ENCODE assay signal across 19 cellular contexts in genomic region chr2:3598912-3599854, GRCh38. TPM values are rescaled to one million over a fixed set of nuclear protein-coding genes. Genes with fewer than 3 reads are reported as not detected.
DNase-seq lines count a peak whose midpoint lies in the region; ATAC-seq and TF ChIP-seq lines count a peak whose summit lies in the region.
"Had no signal": no experiment of that assay in that cellular context is flagged by ENCODE, and none has a peak within 500 bp of the region (broad histone marks: within the 10 kb centered on the region; RNA-seq: fewer than 3 reads in every experiment).

No MANE protein-coding gene starts in this region.

- H3K4me2 ChIP-seq in OCI-LY1 (ENCODE audit: low read length): peak overlapping the region; percentile 14; the same call in 1 of the 2 replicates
- H3K4me2 ChIP-seq: GM23338 had no signal

- H3K36me3 ChIP-seq in right atrium auricular region: no peaks in the 10 kb centered on the region
- H3K36me3 ChIP-seq in OCI-LY1 (ENCODE audit: insufficient read depth, low read length): no peaks in the 10 kb centered on the region
- no peaks in the 10 kb centered on the region for H3K36me3 ChIP-seq in gastroesophageal sphincter

- no peaks in the 10 kb centered on the region for H3K4me1 Mint-ChIP-seq in natural killer cell

- 77 to 78% methylated on average over 8 to 9 of the region's 22 CpGs for WGBS in gastroesophageal sphincter (ENCODE audit: low coverage in 1 of 2), 2 donors

- no peaks in the 10 kb centered on the region for H3K36me3 Mint-ChIP-seq in natural killer cell

- no peaks in the 10 kb centered on the region for H3K9me3 ChIP-seq in right atrium auricular region
- no peaks in the 10 kb centered on the region for H3K9me3 ChIP-seq in OCI-LY1 (ENCODE audit: low read length)
- H3K9me3 ChIP-seq in gastroesophageal sphincter: no peaks in the 10 kb centered on the region

- no peak overlapping the region for H3K27ac ChIP-seq in right atrium auricular region
- H3K27ac ChIP-seq in OCI-LY1 (ENCODE audit: low read depth, low read length, poor library complexity, severe bottlenecking): no peak overlapping the region
- no peak overlapping the region for H3K27ac ChIP-seq in gastroesophageal sphincter
- H3K27ac ChIP-seq: SK-N-MC had no signal

- H3K4me1 ChIP-seq in right atrium auricular region (peaks cover 0 to 6% of the 10 kb centered on the region in 2 donors), OCI-LY1 (ENCODE audit: insufficient read depth, low read length, severe bottlenecking) (peaks cover 16% of the 10 kb centered on the region), gastroesophageal sphincter (peaks cover 0 to 9% (median 0%) of the 10 kb centered on the region in 3 donors)

- H3K4me3 ChIP-seq in right atrium auricular region (no peak overlapping the region), OCI-LY1 (ENCODE audit: low read depth, low read length, poor library complexity, severe bottlenecking) (no peak overlapping the region), gastroesophageal sphincter (no peak overlapping the region)
- H3K4me3 ChIP-seq: GM23338, SK-N-MC had no signal

- DNase-seq in right atrium auricular region (ENCODE audit: low spot score): peak; percentile 59
- no peak for DNase-seq in Right ventricle myocardium inferior (ENCODE audit: missing footprints)
- peak; percentile 32 for DNase-seq in posterior vena cava (ENCODE audit: low spot score)
- no peak for DNase-seq in natural killer cell
- DNase-seq: DMS 273 treated with DMSO at 0.1 percent for 48 hours; NCI-H1048; NCI-H146; NCI-H2107; NCI-H226; NCI-H526; NK-92 treated with Interleukin-12 subunit alpha and Interleukin-12 subunit beta, amount 100 ng/mL, for 24 hours had no signal

- no peak for TF ChIP-seq EP300 in gastroesophageal sphincter (IDR thresholded peaks at IDR 0.05)

- H4K20me1 ChIP-seq in OCI-LY1 (ENCODE audit: insufficient read depth, low read length): no peaks in the 10 kb centered on the region

- TF ChIP-seq CTCF in right atrium auricular region (IDR thresholded peaks at IDR 0.05): no peak
- TF ChIP-seq CTCF in OCI-LY1 (IDR thresholded peaks at IDR 0.05; ENCODE audit: low read length): no peak
- no peak for TF ChIP-seq CTCF in gastroesophageal sphincter (IDR thresholded peaks at IDR 0.05)
- no peak for TF ChIP-seq CTCF in natural killer cell (IDR thresholded peaks at IDR 0.05)

- TF ChIP-seq POLR2A in gastroesophageal sphincter (IDR thresholded peaks at IDR 0.05): no peak

- H3K27ac Mint-ChIP-seq in natural killer cell: no peak overlapping the region
- H3K27ac Mint-ChIP-seq: GM23338 had no signal

- H2AFZ ChIP-seq in OCI-LY1 (ENCODE audit: low read length): no peak overlapping the region
- H2AFZ ChIP-seq: GM23338 had no signal

- no peak for ATAC-seq in Right ventricle myocardium inferior
- ATAC-seq in gastroesophageal sphincter: peak; percentile 15
- no peak for ATAC-seq in natural killer cell
- ATAC-seq in HG03565 (IDR thresholded peaks at IDR 0.05; ENCODE audit: unreplicated experiment): no peak
- ATAC-seq in HG03039 (IDR thresholded peaks at IDR 0.05; ENCODE audit: unreplicated experiment): no peak
- ATAC-seq: GM23338 had no signal

- no peaks in the 10 kb centered on the region for H3K9me3 Mint-ChIP-seq in natural killer cell
- H3K9me3 Mint-ChIP-seq: GM23338 had no signal

- H3K9me2 ChIP-seq in OCI-LY1 (ENCODE audit: low read depth, low read length): no peaks in the 10 kb centered on the region

- no peaks in the 10 kb centered on the region for H3K27me3 ChIP-seq in right atrium auricular region
- H3K27me3 ChIP-seq in OCI-LY1 (ENCODE audit: insufficient read depth, low read length): peaks cover 15% of the 10 kb centered on the region
- peaks cover 5% of the 10 kb centered on the region for H3K27me3 ChIP-seq in gastroesophageal sphincter

- H3K79me2 ChIP-seq in OCI-LY1 (ENCODE audit: insufficient read depth, low read length): no peaks in the 10 kb centered on the region

- H3K27me3 Mint-ChIP-seq in natural killer cell (ENCODE audit: low read depth in 2 of 2): peaks cover 0 to 3% of the 10 kb centered on the region in 2 donors

- no peaks in the 10 kb centered on the region for H3F3A ChIP-seq in OCI-LY1 (ENCODE audit: insufficient read depth, low read length)

- intact Hi-C loops in Right ventricle myocardium inferior (cut with DNase I): no loop called here
- intact Hi-C loops in posterior vena cava (cut with DNase I): no loop called here
- intact Hi-C loops in natural killer cell (cut with micrococcal nuclease): no loop called here

- no peak overlapping the region for H3K9ac ChIP-seq in OCI-LY1 (ENCODE audit: low read length)

- no peak overlapping the region for H3K4me3 Mint-ChIP-seq in natural killer cell
- H3K4me3 Mint-ChIP-seq: GM23338 had no signal

RNA-seq across cellular contexts. Expression of gene COLEC11, which starts 4.3 kb away (rescaled TPM):
- 10 to 100 TPM; 27.8 to 56.6 TPM for total RNA-seq in right atrium auricular region
- 1.9 TPM for total RNA-seq in Right ventricle myocardium inferior
- total RNA-seq in gastroesophageal sphincter: 1 to 10 TPM in 3 of 4 donors, under 1 TPM in 1; 0.57 to 5.0 (median 3.1) TPM
- total RNA-seq in posterior vena cava: 1 to 10 TPM in 1 of 2 donors, under 1 TPM in 1; 0.71 to 3.8 TPM
- total RNA-seq in natural killer cell: under 1 TPM in 1 of 3 donors, not detected in 2; 0.61 TPM
- total RNA-seq: Daoy, LHCN-M2 had no signal

RNA-seq across cellular contexts. Expression of gene RPS7, which starts 24.1 kb away (rescaled TPM):
- total RNA-seq in right atrium auricular region (1,000 to 10,000 TPM; 1,479 to 1,487 TPM), Right ventricle myocardium inferior (657 TPM), gastroesophageal sphincter (1,000 to 10,000 TPM; 1,117 to 3,164 (median 3,050) TPM), posterior vena cava (1,000 to 10,000 TPM; 1,084 to 1,219 TPM), natural killer cell (1,000 to 10,000 TPM in 2 of 3 donors, 100 to 1,000 TPM in 1; 815 to 1,068 (median 1,001) TPM)

RNA-seq across cellular contexts. Expression of gene RNASEH1, which starts 41.0 kb away (rescaled TPM):
- 10 to 100 TPM; 16.9 to 18.6 TPM for total RNA-seq in right atrium auricular region
- total RNA-seq in Right ventricle myocardium inferior: 20.9 TPM
- 10 to 100 TPM; 28.1 to 46.2 (median 34.0) TPM for total RNA-seq in gastroesophageal sphincter
- total RNA-seq in posterior vena cava: 10 to 100 TPM; 20.7 to 23.9 TPM
- total RNA-seq in natural killer cell: 10 to 100 TPM; 25.6 to 30.6 (median 26.3) TPM

RNA-seq across cellular contexts. Expression of gene ALLC, which starts 58.8 kb away (rescaled TPM):
- not detected for total RNA-seq in right atrium auricular region
- not detected for total RNA-seq in Right ventricle myocardium inferior
- total RNA-seq in gastroesophageal sphincter: not detected
- not detected for total RNA-seq in posterior vena cava
- not detected for total RNA-seq in natural killer cell
- total RNA-seq: GM23338, LHCN-M2 had no signal

Comparison
In these comparisons a context has a peak if more than half of its experiments do, and no peak if none do; other contexts are left out.
1. DNase-seq: peak in right atrium auricular region (single experiment) and posterior vena cava (single experiment); none in Right ventricle myocardium inferior (single experiment) and natural killer cell (single experiment).